8 cellular contexts compared by ENCODE assay signal in the genomic region with DNA sequence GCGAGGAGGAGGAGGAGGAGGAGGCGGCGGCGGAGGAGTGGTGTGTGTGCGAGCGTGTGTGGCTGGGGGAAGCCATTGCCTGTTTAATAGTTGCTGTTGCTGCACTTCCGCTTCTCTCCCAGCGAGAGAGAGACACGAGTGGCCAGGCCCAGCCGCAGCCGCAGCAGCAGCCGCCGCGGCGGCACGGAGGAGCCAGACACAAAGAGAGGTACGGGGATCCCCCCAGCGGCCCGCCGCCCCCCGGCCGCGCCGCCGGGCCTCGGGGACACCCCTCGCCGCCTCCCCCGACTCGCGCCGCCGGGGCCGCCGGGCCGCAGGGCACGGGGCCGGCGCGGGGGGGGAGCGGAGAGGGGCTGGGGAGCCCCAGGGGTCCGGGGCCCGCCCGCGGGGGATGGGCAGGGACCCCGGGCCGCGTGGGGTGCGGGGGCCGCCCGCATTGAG. TPM values are rescaled to one million over a fixed set of nuclear protein-coding genes. Genes with fewer than 3 reads are reported as not detected.
A peak's percentile ranks its signal among the peaks of the same experiment; 100 is the strongest.
DNase-seq lines count a peak whose midpoint lies in the region; ATAC-seq and TF ChIP-seq lines count a peak whose summit lies in the region.

Gene UBE2E1 (plus strand): TSS at position 75 of the 441 bp plus-strand sequence. CDS start 1,315 bp downstream, outside the sequence.

- H3K27ac ChIP-seq in sigmoid colon = peak within 1 kb of the TSS; percentile 92 to 96 (median 94)

- intact Hi-C loops in sigmoid colon (cut with DNase I) = loop anchor here (2.0 to 5.0 kb wide), 4 partner anchors 61 to 603 kb away; partner anchors contain the start of genes NR1D2 and UBE2E2

- no peaks in the 10 kb centered on the region for H3K36me3 ChIP-seq in sigmoid colon

- peak; percentile 58 for ATAC-seq in GM21723 (IDR thresholded peaks at IDR 0.05; ENCODE audit: unreplicated experiment)

- H3K4me1 ChIP-seq in sigmoid colon = peaks cover 0 to 30% (median 19%) of the 10 kb centered on the region in 4 donors

- H3K27me3 ChIP-seq in sigmoid colon = no peaks in the 10 kb centered on the region

- TF ChIP-seq CTCF in sigmoid colon (IDR thresholded peaks at IDR 0.05) = no peak

- H3K4me3 ChIP-seq in sigmoid colon = peak within 1 kb of the TSS; percentile 77 to 99 (median 94)

- no peak for TF ChIP-seq POLR2A in sigmoid colon (IDR thresholded peaks at IDR 0.05)

- no peak for TF ChIP-seq EP300 in sigmoid colon (IDR thresholded peaks at IDR 0.05)

- H3K9me3 ChIP-seq in sigmoid colon = no peaks in the 10 kb centered on the region

- WGBS in sigmoid colon, 2 donors = 0 to 1% methylated on average over 51 of the region's 51 CpGs

- DNase-seq in GM04504 (ENCODE audit: low read depth) = peak; percentile 40
- peak; percentile 60 for DNase-seq in KG1 (lab: John Stamatoyannopoulos, UW)
- peak; percentile 17 for DNase-seq in T1000 (lab: John Stamatoyannopoulos, UW)
- DNase-seq in astrocyte of the hippocampus (ENCODE audit: low read depth, low spot score) = peak; percentile 82
- peak; percentile 54 to 57 for DNase-seq in hippocampal formation (lab: John Stamatoyannopoulos, UW)
- peak; percentile 87 for DNase-seq in sigmoid colon
- no peak for DNase-seq in cerebellar nuclear complex (lab: John Stamatoyannopoulos, UW)

RNA-seq across cellular contexts. Expression of gene UBE2E1, which starts in this region (rescaled TPM):
- total RNA-seq in sigmoid colon = 100 to 1,000 TPM in 2 of 4 donors, 10 to 100 TPM in 2; 61.4 to 145 (median 104) TPM
- polyA plus RNA-seq in sigmoid colon = 100 to 1,000 TPM in 1 of 3 donors, 10 to 100 TPM in 2; 78.7 to 108 (median 95.3) TPM

Comparison
In these comparisons a context has a peak if more than half of its experiments do, and no peak if none do; other contexts are left out.
1. DNase-seq: peak in GM04504 (single experiment), KG1 (single experiment), T1000 (single experiment), astrocyte of the hippocampus (single experiment), hippocampal formation (2 of 2) and sigmoid colon (single experiment); none in cerebellar nuclear complex (0 of 2).